Comparison of ENCODE assay signal across 1 cellular context in genomic region chr4:145097821-145098674, GRCh38.
TF ChIP-seq lines count a peak whose summit lies in the region.

Gene ABCE1 (plus strand): TSS chr4:145098311. CDS start chr4:145104413, 6,102 bp downstream.
Gene ANAPC10 (minus strand): TSS chr4:145098196. CDS start chr4:145096099, 2,097 bp downstream.

TF ChIP-seq in HepG2, 621 proteins besides CTCF, POLR2A, EP300 and RAD21 (continued from another document and continues in another):
- TF ChIP-seq ZMYM3 (CRISPR knock-in tag; IDR thresholded peaks at IDR 0.05) (no peak), PBX2 (CRISPR knock-in tag; IDR thresholded peaks at IDR 0.05) (no peak), MED1 (CRISPR knock-in tag; IDR thresholded peaks at IDR 0.05) (peak; percentile 80; the same call in 1 of the 2 replicates), NFE2L1 (CRISPR knock-in tag; IDR thresholded peaks at IDR 0.05; ENCODE audit: borderline replicate concordance) (no peak), ZNF709 (CRISPR knock-in tag; IDR thresholded peaks at IDR 0.05) (0 out of 2 replicates have a peak, but pooled peaks have one; percentile 63), JUN (CRISPR knock-in tag; IDR thresholded peaks at IDR 0.05) (peak; percentile 79), ZGPAT (CRISPR knock-in tag; IDR thresholded peaks at IDR 0.05) (peak; percentile 83; the same call in 1 of the 2 replicates), E2F5 (CRISPR knock-in tag; conservative IDR thresholded peaks at IDR 0.05) (no peak), ZNF776 (CRISPR knock-in tag; IDR thresholded peaks at IDR 0.05) (peak; percentile 77; the same call in 1 of the 2 replicates), CEBPZ (IDR thresholded peaks at IDR 0.05; ENCODE audit: low read length) (no peak), ZNF276 (CRISPR knock-in tag; IDR thresholded peaks at IDR 0.05; ENCODE audit: low read depth) (no peak), ZNF790 (CRISPR knock-in tag; IDR thresholded peaks at IDR 0.05; ENCODE audit: borderline replicate concordance) (peak; percentile 23), ZNF563 (CRISPR knock-in tag; IDR thresholded peaks at IDR 0.05) (peak; percentile 70; the same call in 1 of the 2 replicates), TFDP1 (CRISPR knock-in tag; IDR thresholded peaks at IDR 0.05; ENCODE audit: borderline replicate concordance) (peak; percentile 89; the same call in 1 of the 2 replicates), CEBPB (IDR thresholded peaks at IDR 0.05; ENCODE audit: borderline replicate concordance, low read depth, low read length) (no peak), RERE (CRISPR knock-in tag; IDR thresholded peaks at IDR 0.05; ENCODE audit: low read depth) (peak; percentile 14; the same call in 1 of the 2 replicates), THRA (CRISPR knock-in tag; IDR thresholded peaks at IDR 0.05; ENCODE audit: borderline replicate concordance) (peak; percentile 66; the same call in 1 of the 2 replicates), ZNF782 (CRISPR knock-in tag; IDR thresholded peaks at IDR 0.05; ENCODE audit: borderline replicate concordance) (peak; percentile 75), KLF6 (CRISPR knock-in tag; IDR thresholded peaks at IDR 0.05) (peak; percentile 33; the same call in 1 of the 2 replicates), HDAC6 (IDR thresholded peaks at IDR 0.05; ENCODE audit: low read depth, low read length) (no peak), ZNF512B (CRISPR knock-in tag; IDR thresholded peaks at IDR 0.05; ENCODE audit: borderline replicate concordance) (peak; percentile 51; the same call in 1 of the 2 replicates), ZNF768 (CRISPR knock-in tag; IDR thresholded peaks at IDR 0.05) (peak; percentile 64), NKX3-1 (CRISPR knock-in tag; IDR thresholded peaks at IDR 0.05) (no peak), YY1 (IDR thresholded peaks at IDR 0.05; ENCODE audit: insufficient read depth, insufficient replicate concordance, low read depth, low read length) (peak; percentile 98), ZNF672 (CRISPR knock-in tag; IDR thresholded peaks at IDR 0.05) (no peak; the same call in 1 of the 2 replicates), TFAP4 (IDR thresholded peaks at IDR 0.05; ENCODE audit: borderline replicate concordance, low read depth) (peak; percentile 92), ZNF331 (CRISPR knock-in tag; IDR thresholded peaks at IDR 0.05) (peak; percentile 58; the same call in 1 of the 2 replicates), ZNF558 (CRISPR knock-in tag; IDR thresholded peaks at IDR 0.05; ENCODE audit: borderline replicate concordance) (no peak), HIC2 (CRISPR knock-in tag; IDR thresholded peaks at IDR 0.05; ENCODE audit: low read depth) (no peak), SP1 (IDR thresholded peaks at IDR 0.05) (no peak), SP1 (CRISPR knock-in tag; IDR thresholded peaks at IDR 0.05) (peak; percentile 51; the same call in 1 of the 2 replicates)
